ENCODE assay signal across 29 cellular contexts in the genomic region with DNA sequence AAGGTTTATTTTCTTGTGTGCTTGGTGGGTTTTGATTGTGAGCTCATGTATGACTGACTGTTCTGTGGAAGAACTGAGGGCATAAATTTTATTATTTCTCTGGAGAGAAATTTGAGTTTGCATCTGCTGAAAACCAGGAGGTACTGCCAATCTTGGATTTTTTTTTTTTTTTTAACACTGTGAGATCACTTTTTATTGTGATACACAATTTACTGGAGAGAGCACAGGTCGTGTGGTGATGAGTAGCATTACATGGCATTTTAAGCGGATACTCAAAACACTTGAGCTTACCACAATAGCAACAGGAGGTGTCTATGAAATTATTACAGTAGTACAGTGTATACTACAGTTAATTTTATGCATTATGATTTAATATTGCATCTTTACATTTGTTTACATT. TPM values are rescaled to one million over a fixed set of nuclear protein-coding genes. Genes with fewer than 3 reads are reported as not detected.
"Had no signal": no experiment of that assay in that cellular context is flagged by ENCODE, and none has a peak within 500 bp of the region (broad histone marks: within the 10 kb centered on the region; RNA-seq: fewer than 3 reads in every experiment).

No MANE protein-coding gene starts in this region.

- DNase-seq: activated CD4-positive, alpha-beta T cell treated with anti-CD3 and anti-CD28 coated beads, Interleukin-2, amount 10 ng/mL, durations not matched to agents 7 days and 5 days; activated CD4-positive, alpha-beta T cell treated with anti-CD3 and anti-CD28 coated beads, Interleukin-2, amount 50 U/mL, for 48 hours; activated CD8-positive, alpha-beta T cell treated with anti-CD3 and anti-CD28 coated beads, Interleukin-2, amount 10 ng/mL, durations not matched to agents 7 days and 5 days; activated gamma-delta T cell treated with Interleukin-2 at 50 U/mL for 16 hours; activated naive CD4-positive, alpha-beta T cell treated with anti-CD3 and anti-CD28 coated beads for 36 hours; activated T-cell treated with anti-CD3 and anti-CD28 coated beads, Interleukin-2, amount 50 U/mL, for 24 hours; adrenal gland; body of pancreas; cerebellar nuclear complex; NCI-H1048; NCI-H1436 treated with DMSO at 0.1 percent for 48 hours; NCI-H1694 treated with DMSO at 0.1 percent for 48 hours; NCI-H2029; NCI-H226; NCI-H446 treated with DMSO at 0.1 percent for 48 hours; NCI-H524; NCI-H69; NCI-H82; NK-92 treated with Interleukin-12 subunit alpha and Interleukin-12 subunit beta, amount 100 ng/mL, for 24 hours; SHP77; SJCRH30 had no signal

- ATAC-seq: activated CD8-positive, alpha-beta T cell treated with anti-CD3 and anti-CD28 coated beads, Interleukin-2, amount 10 ng/mL, durations not matched to agents 7 days and 5 days; activated naive CD4-positive, alpha-beta T cell treated with anti-CD3 and anti-CD28 coated beads, Interleukin-2, amount 50 U/mL, for 72 hours; body of pancreas had no signal

- H3K36me3 ChIP-seq: adrenal gland, breast epithelium, SJCRH30 had no signal

- H3K4me1 ChIP-seq: adrenal gland, body of pancreas, breast epithelium, SJCRH30 had no signal

- H3K9ac ChIP-seq: KMS-11 had no signal

- H3K4me2 ChIP-seq: KMS-11, PC-9 had no signal

- H3K27ac ChIP-seq: adrenal gland, body of pancreas, breast epithelium, KMS-11, PC-9, SJCRH30, SK-N-MC had no signal

- H3K27me3 ChIP-seq: adrenal gland, body of pancreas, breast epithelium, SJCRH30 had no signal

- H2AFZ ChIP-seq: PC-9 had no signal

- H3K4me3 ChIP-seq: adrenal gland, body of pancreas, breast epithelium, PC-9, SJCRH30, SK-N-MC had no signal

- H3K9me3 ChIP-seq: body of pancreas, breast epithelium, SJCRH30 had no signal

RNA-seq across cellular contexts. Expression of a gene that starts 29.8 kb away (rescaled TPM):
- total RNA-seq: activated CD4-positive, alpha-beta T cell treated with anti-CD3 and anti-CD28 coated beads, Interleukin-2, amount 10 ng/mL, durations not matched to agents 7 days and 5 days; activated CD8-positive, alpha-beta T cell treated with anti-CD3 and anti-CD28 coated beads, Interleukin-2, amount 10 ng/mL, durations not matched to agents 7 days and 5 days; activated naive CD4-positive, alpha-beta T cell treated with anti-CD3 and anti-CD28 coated beads for 36 hours; activated naive CD4-positive, alpha-beta T cell treated with anti-CD3 and anti-CD28 coated beads, Interleukin-2, amount 50 U/mL, for 72 hours; activated T-helper 1 cell treated with anti-CD3 and anti-CD28 coated beads, Interleukin-12 subunit alpha, Interleukin-12 subunit beta, Interleukin-2, Interleukin-4 antibody, amounts not matched to agents 30 ng/mL and 10 ng/mL and 1 ng/mL, durations not matched to agents 14 hours and 24 hours and 36 hours; body of pancreas; MCF 10A; OCI-LY7; PC-9; SJCRH30 had no signal
- polyA plus RNA-seq: adrenal gland had no signal
